Comparison of ENCODE assay signal across 8 cellular contexts in genomic region chr1:170074250-170075157, GRCh38. TPM values are rescaled to one million over a fixed set of nuclear protein-coding genes. Genes with fewer than 3 reads are reported as not detected.
DNase-seq lines count a peak whose midpoint lies in the region; FAIRE-seq and TF ChIP-seq lines count a peak whose summit lies in the region.

Gene KIFAP3, minus strand, starts transcription at chr1:170074695. Its CDS starts 228 bp downstream, at chr1:170074467.

- H3K27ac ChIP-seq in MM.1S (ENCODE audit: low read length) (peak within 1 kb of the TSS; percentile 52; the same call in 1 of the 2 replicates), neural progenitor cell (no peak within 1 kb of the TSS), subcutaneous abdominal adipose tissue (ENCODE audit: low read depth, low read length) (peak within 1 kb of the TSS; percentile 72)

- peaks cover 19% of the 10 kb centered on the region for H3K4me1 Mint-ChIP-seq in neural progenitor cell

- H3K9me3 Mint-ChIP-seq in neural progenitor cell, result peaks cover 8% of the 10 kb centered on the region

- H3K9me2 ChIP-seq in MM.1S (replicated peaks; ENCODE audit: insufficient read depth, low read length), result no peaks in the 10 kb centered on the region

- no peaks in the 10 kb centered on the region for H4K20me1 ChIP-seq in MM.1S (ENCODE audit: insufficient read depth, low read length)
- H4K20me1 ChIP-seq in neural progenitor cell (ENCODE audit: low read depth), result no peaks in the 10 kb centered on the region

- peak; percentile 95 for FAIRE-seq in G401.6 (lab: Jason Lieb, UNC)

- no peaks in the 10 kb centered on the region for H3K27me3 ChIP-seq in HAP-1 (ENCODE audit: low read depth)
- no peaks in the 10 kb centered on the region for H3K27me3 ChIP-seq in MM.1S (replicated peaks; ENCODE audit: insufficient read depth, low read length)
- H3K27me3 ChIP-seq in neural progenitor cell, result no peaks in the 10 kb centered on the region
- no peaks in the 10 kb centered on the region for H3K27me3 ChIP-seq in subcutaneous abdominal adipose tissue (ENCODE audit: control insufficient read depth in 5 of 5, insufficient read depth in 4 of 5, low read length in 5 of 5)

- H3K9ac ChIP-seq in MM.1S (ENCODE audit: low read length), result peak within 1 kb of the TSS; percentile 62
- no peak within 1 kb of the TSS for H3K9ac ChIP-seq in neural progenitor cell
- H3K9ac ChIP-seq in subcutaneous abdominal adipose tissue (ENCODE audit: low read length in 5 of 5), result peak within 1 kb of the TSS; percentile 73 to 97 (median 89)

- no peaks in the 10 kb centered on the region for H3K9me3 ChIP-seq in HAP-1
- no peaks in the 10 kb centered on the region for H3K9me3 ChIP-seq in MM.1S (replicated peaks; ENCODE audit: insufficient read depth, low read length)
- no peaks in the 10 kb centered on the region for H3K9me3 ChIP-seq in neural progenitor cell (ENCODE audit: low read depth)
- peaks cover 0 to 10% (median 4%) of the 10 kb centered on the region in 5 donors for H3K9me3 ChIP-seq in subcutaneous abdominal adipose tissue (ENCODE audit: control insufficient read depth in 5 of 5, low read length in 5 of 5)

- no peaks in the 10 kb centered on the region for H3K36me3 Mint-ChIP-seq in neural progenitor cell

- H2AFZ ChIP-seq in MM.1S (ENCODE audit: low read length), result peak within 1 kb of the TSS; percentile 93
- peak within 1 kb of the TSS; percentile 87 for H2AFZ ChIP-seq in neural progenitor cell (replicated peaks)

- H3K27ac Mint-ChIP-seq in neural progenitor cell, result peak within 1 kb of the TSS; percentile 43

- H3K4me3 ChIP-seq in HAP-1, result peak within 1 kb of the TSS; percentile 55
- H3K4me3 ChIP-seq in MM.1S (ENCODE audit: low read length), result peak within 1 kb of the TSS; percentile 74
- peak within 1 kb of the TSS; percentile 85 to 95 for H3K4me3 ChIP-seq in foreskin fibroblast (ENCODE audit: low read depth in 1 of 2, low read length in 2 of 2)
- H3K4me3 ChIP-seq in neural progenitor cell, result peak within 1 kb of the TSS; percentile 52
- H3K4me3 ChIP-seq in subcutaneous abdominal adipose tissue (ENCODE audit: low read depth in 1 of 5, low read length in 5 of 5), result peak within 1 kb of the TSS; percentile 82 to 98 (median 91)

- H3K4me2 ChIP-seq in MM.1S (ENCODE audit: low read depth, low read length) (peak within 1 kb of the TSS; percentile 63), neural progenitor cell (peak within 1 kb of the TSS; percentile 79)

- in situ Hi-C loops in HAP-1 (cut with MboI; ENCODE audit: low sequenced_read_pairs), result no loop called here

- H3F3A ChIP-seq in MM.1S (ENCODE audit: insufficient read depth, low read length) (peaks cover 6% of the 10 kb centered on the region; the same call in 1 of the 2 replicates), neural progenitor cell (ENCODE audit: low read depth) (peaks cover 4% of the 10 kb centered on the region)

- H3K79me2 ChIP-seq in MM.1S (ENCODE audit: low read length), result peaks cover 13% of the 10 kb centered on the region; the same call in 1 of the 2 replicates
- H3K79me2 ChIP-seq in neural progenitor cell (ENCODE audit: low read depth), result no peaks in the 10 kb centered on the region

- H3K4me1 ChIP-seq in HAP-1 (peaks cover 12% of the 10 kb centered on the region), MM.1S (ENCODE audit: low read length) (peaks cover 14% of the 10 kb centered on the region), neural progenitor cell (peaks cover 7% of the 10 kb centered on the region), subcutaneous abdominal adipose tissue (ENCODE audit: control insufficient read depth in 5 of 5, insufficient read depth in 5 of 5, low read length in 5 of 5) (peaks cover 2 to 21% (median 17%) of the 10 kb centered on the region in 5 donors)

- H3K36me3 ChIP-seq in HAP-1 (replicated peaks), result no peaks in the 10 kb centered on the region
- H3K36me3 ChIP-seq in MM.1S (replicated peaks; ENCODE audit: insufficient read depth, low read length), result no peaks in the 10 kb centered on the region
- no peaks in the 10 kb centered on the region for H3K36me3 ChIP-seq in neural progenitor cell
- no peaks in the 10 kb centered on the region for H3K36me3 ChIP-seq in subcutaneous abdominal adipose tissue (ENCODE audit: control insufficient read depth in 5 of 5, insufficient read depth in 5 of 5, low read length in 5 of 5)

- peaks cover 3% of the 10 kb centered on the region for H3K27me3 Mint-ChIP-seq in neural progenitor cell (ENCODE audit: insufficient read depth, low read depth)

- TF ChIP-seq CTCF in MM.1S (IDR thresholded peaks at IDR 0.05; ENCODE audit: low read length), result peak; percentile 66
- peak; percentile 57 for TF ChIP-seq CTCF in foreskin fibroblast (IDR thresholded peaks at IDR 0.05; ENCODE audit: low read depth, low read length)
- peak; percentile 60 for TF ChIP-seq CTCF in neural progenitor cell (IDR thresholded peaks at IDR 0.05)

- DNase-seq in HAP-1 (ENCODE audit: low spot score in 2 of 2) (peak; percentile 97 to 98), MM.1S (peak; percentile 100), SIG-M5 treated with dmso at 0.1 percent for 504 hours (lab: John Stamatoyannopoulos, UW; ENCODE audit: unreplicated experiment) (peak; percentile 99), foreskin fibroblast (peak; percentile 98 to 100), neural progenitor cell (ENCODE audit: low spot score) (peak; percentile 99)
- DNase-seq in activated gamma-delta T cell treated with anti-CD3 and anti-CD28 coated beads, Interleukin-2, amount 50 U/mL, for 16 hours (ENCODE audit: low read depth), result peak; percentile 89

- peak within 1 kb of the TSS; percentile 95 for H3K4me3 Mint-ChIP-seq in neural progenitor cell

RNA-seq across cellular contexts. Expression of gene KIFAP3, which starts in this region (rescaled TPM):
- total RNA-seq in neural progenitor cell (ENCODE audit: low replicate concordance), result 5.0 and 7.7 TPM in 2 replicates
